ENCODE assay signal across 1 cellular context in the genomic region with DNA sequence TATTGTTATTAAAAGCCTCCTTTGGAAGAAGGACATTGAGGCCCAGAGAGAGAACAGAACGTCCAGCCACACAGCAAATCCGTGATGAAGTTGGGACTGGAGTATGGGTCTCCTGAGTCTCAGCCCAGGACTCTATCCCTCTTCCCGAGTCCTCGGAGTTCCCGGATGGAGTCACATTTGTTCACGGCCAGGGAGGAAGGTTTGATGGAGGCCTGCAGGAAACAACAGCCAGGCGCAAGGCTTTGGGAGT.
A peak's percentile ranks its signal among the peaks of the same experiment; 100 is the strongest.
TF ChIP-seq lines count a peak whose summit lies in the region.

No MANE protein-coding gene starts in this region.

TF ChIP-seq in K562, 482 proteins besides CTCF, POLR2A, EP300 and RAD21 (continued from another document and continues in another):
- TF ChIP-seq ZNF174 (CRISPR knock-in tag; IDR thresholded peaks at IDR 0.05), result no peak
- TF ChIP-seq, protein P1, sequence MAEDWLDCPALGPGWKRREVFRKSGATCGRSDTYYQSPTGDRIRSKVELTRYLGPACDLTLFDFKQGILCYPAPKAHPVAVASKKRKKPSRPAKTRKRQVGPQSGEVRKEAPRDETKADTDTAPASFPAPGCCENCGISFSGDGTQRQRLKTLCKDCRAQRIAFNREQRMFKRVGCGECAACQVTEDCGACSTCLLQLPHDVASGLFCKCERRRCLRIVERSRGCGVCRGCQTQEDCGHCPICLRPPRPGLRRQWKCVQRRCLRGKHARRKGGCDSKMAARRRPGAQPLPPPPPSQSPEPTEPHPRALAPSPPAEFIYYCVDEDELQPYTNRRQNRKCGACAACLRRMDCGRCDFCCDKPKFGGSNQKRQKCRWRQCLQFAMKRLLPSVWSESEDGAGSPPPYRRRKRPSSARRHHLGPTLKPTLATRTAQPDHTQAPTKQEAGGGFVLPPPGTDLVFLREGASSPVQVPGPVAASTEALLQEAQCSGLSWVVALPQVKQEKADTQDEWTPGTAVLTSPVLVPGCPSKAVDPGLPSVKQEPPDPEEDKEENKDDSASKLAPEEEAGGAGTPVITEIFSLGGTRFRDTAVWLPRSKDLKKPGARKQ (CRISPR knock-in tag; IDR thresholded peaks at IDR 0.05), result no peak
- TF ChIP-seq MAFG (tag; conservative IDR thresholded peaks at IDR 0.05), result no peak
- no peak for TF ChIP-seq SIRT6 (IDR thresholded peaks at IDR 0.05; ENCODE audit: low read depth, low read length)
- no peak for TF ChIP-seq XRCC5 (IDR thresholded peaks at IDR 0.05; ENCODE audit: low read depth, low read length)
- no peak for TF ChIP-seq SMC3 (conservative IDR thresholded peaks at IDR 0.05; ENCODE audit: insufficient read depth, low read depth, low read length)
- TF ChIP-seq TEAD4 (IDR thresholded peaks at IDR 0.05; ENCODE audit: low read length), result peak; percentile 3; the same call in 1 of the 2 replicates
- TF ChIP-seq TEAD4 (CRISPR knock-in tag; IDR thresholded peaks at IDR 0.05; ENCODE audit: borderline replicate concordance), result no peak
- TF ChIP-seq SMAD4 (CRISPR knock-in tag; conservative IDR thresholded peaks at IDR 0.05), result no peak; the same call in 1 of the 2 replicates
- TF ChIP-seq ZNF316 (IDR thresholded peaks at IDR 0.05), result no peak
- TF ChIP-seq, protein P2, sequence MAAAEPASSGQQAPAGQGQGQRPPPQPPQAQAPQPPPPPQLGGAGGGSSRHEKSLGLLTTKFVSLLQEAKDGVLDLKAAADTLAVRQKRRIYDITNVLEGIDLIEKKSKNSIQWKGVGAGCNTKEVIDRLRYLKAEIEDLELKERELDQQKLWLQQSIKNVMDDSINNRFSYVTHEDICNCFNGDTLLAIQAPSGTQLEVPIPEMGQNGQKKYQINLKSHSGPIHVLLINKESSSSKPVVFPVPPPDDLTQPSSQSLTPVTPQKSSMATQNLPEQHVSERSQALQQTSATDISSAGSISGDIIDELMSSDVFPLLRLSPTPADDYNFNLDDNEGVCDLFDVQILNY (CRISPR knock-in tag; IDR thresholded peaks at IDR 0.05), result no peak
- TF ChIP-seq ELF2 (CRISPR knock-in tag; IDR thresholded peaks at IDR 0.05), result no peak
- TF ChIP-seq CTBP1 (IDR thresholded peaks at IDR 0.05; ENCODE audit: borderline replicate concordance), result no peak
- TF ChIP-seq KHSRP (IDR thresholded peaks at IDR 0.05), result no peak
- peak; percentile 92 for TF ChIP-seq ZNF583 (CRISPR knock-in tag; IDR thresholded peaks at IDR 0.05)
- no peak; a peak in 1 of 4 replicates for TF ChIP-seq KDM1A (IDR thresholded peaks at IDR 0.05)
- peak; percentile 81; the same call in 1 of the 2 replicates for TF ChIP-seq ZNF76 (CRISPR knock-in tag; IDR thresholded peaks at IDR 0.05; ENCODE audit: borderline replicate concordance)
- no peak for TF ChIP-seq SFPQ (IDR thresholded peaks at IDR 0.05; ENCODE audit: low read depth, low read length)
- no peak for TF ChIP-seq ZNF143 (CRISPR knock-in tag; IDR thresholded peaks at IDR 0.05)
- peak; percentile 51; the same call in 1 of the 2 replicates for TF ChIP-seq IFI16 (CRISPR knock-in tag; IDR thresholded peaks at IDR 0.05)
- no peak for TF ChIP-seq ZNF79 (CRISPR knock-in tag; IDR thresholded peaks at IDR 0.05; ENCODE audit: low read depth)
- TF ChIP-seq TAF15 (IDR thresholded peaks at IDR 0.05; ENCODE audit: low read depth, low read length), result no peak
- no peak for TF ChIP-seq PCBP2 (IDR thresholded peaks at IDR 0.05; ENCODE audit: low read depth, low read length, poor library complexity, severe bottlenecking)
- TF ChIP-seq ZNF253 (CRISPR knock-in tag; conservative IDR thresholded peaks at IDR 0.05), result no peak
- TF ChIP-seq COPS2 (conservative IDR thresholded peaks at IDR 0.05), result no peak
- TF ChIP-seq ZFX (CRISPR knock-in tag; IDR thresholded peaks at IDR 0.05), result no peak
- no peak for TF ChIP-seq GATAD2B (IDR thresholded peaks at IDR 0.05; ENCODE audit: borderline replicate concordance)
- no peak for TF ChIP-seq RBFOX2 (IDR thresholded peaks at IDR 0.05; ENCODE audit: low read depth, low read length)
- 0 out of 2 replicates have a peak, but pooled peaks have one; percentile 51 for TF ChIP-seq ZFP1 (CRISPR knock-in tag; IDR thresholded peaks at IDR 0.05)
- no peak for TF ChIP-seq RBM34 (IDR thresholded peaks at IDR 0.05; ENCODE audit: borderline replicate concordance, insufficient read depth, low read length)
- TF ChIP-seq ZNF764 (CRISPR knock-in tag; IDR thresholded peaks at IDR 0.05; ENCODE audit: low read depth), result peak; percentile 43; the same call in 1 of the 2 replicates
- no peak for TF ChIP-seq ETV1 (tag; conservative IDR thresholded peaks at IDR 0.05; ENCODE audit: low read depth)
- no peak for TF ChIP-seq MGA (IDR thresholded peaks at IDR 0.05)
- no peak for TF ChIP-seq SMARCC2 (IDR thresholded peaks at IDR 0.05; ENCODE audit: low read depth)
- no peak for TF ChIP-seq SP2 (IDR thresholded peaks at IDR 0.05; ENCODE audit: extremely low read depth, low read depth, low read length, poor library complexity, severe bottlenecking)
- TF ChIP-seq ZNF134 (CRISPR knock-in tag; conservative IDR thresholded peaks at IDR 0.05), result no peak
- no peak for TF ChIP-seq DACH1 (IDR thresholded peaks at IDR 0.05; ENCODE audit: partially characterized antibody)
- no peak for TF ChIP-seq ARNT (IDR thresholded peaks at IDR 0.05)
- no peak for TF ChIP-seq NCOA6 (IDR thresholded peaks at IDR 0.05)
- TF ChIP-seq NFE2 (IDR thresholded peaks at IDR 0.05; ENCODE audit: low read depth), result no peak
- no peak for TF ChIP-seq MTA2 (IDR thresholded peaks at IDR 0.05; ENCODE audit: low read depth)
- TF ChIP-seq RHOXF2B (CRISPR knock-in tag; conservative IDR thresholded peaks at IDR 0.05), result 0 out of 2 replicates have a peak, but pooled peaks have one; percentile 43
- TF ChIP-seq MED1 (CRISPR knock-in tag; IDR thresholded peaks at IDR 0.05; ENCODE audit: borderline replicate concordance), result no peak
- TF ChIP-seq ZKSCAN3 (CRISPR knock-in tag; IDR thresholded peaks at IDR 0.05), result peak; percentile 54; the same call in 1 of the 2 replicates
- no peak for TF ChIP-seq BRD4 (IDR thresholded peaks at IDR 0.05)
- TF ChIP-seq SRF (CRISPR knock-in tag; IDR thresholded peaks at IDR 0.05), result 0 out of 4 replicates have a peak, but pooled peaks of 1 of the 2 experiments have one; percentile 55
- TF ChIP-seq ZNF197 (CRISPR knock-in tag; IDR thresholded peaks at IDR 0.05; ENCODE audit: low read depth), result 0 out of 2 replicates have a peak, but pooled peaks have one; percentile 39
- TF ChIP-seq SAP30 (IDR thresholded peaks at IDR 0.05; ENCODE audit: borderline replicate concordance, insufficient read depth, low read depth, low read length, poor library complexity, severe bottlenecking), result no peak
- no peak for TF ChIP-seq EGR1 (conservative IDR thresholded peaks at IDR 0.05)
- TF ChIP-seq RB1 (IDR thresholded peaks at IDR 0.05; ENCODE audit: low read depth), result no peak
- TF ChIP-seq ZNF184 (CRISPR knock-in tag; IDR thresholded peaks at IDR 0.05), result no peak
- TF ChIP-seq, protein P3, sequence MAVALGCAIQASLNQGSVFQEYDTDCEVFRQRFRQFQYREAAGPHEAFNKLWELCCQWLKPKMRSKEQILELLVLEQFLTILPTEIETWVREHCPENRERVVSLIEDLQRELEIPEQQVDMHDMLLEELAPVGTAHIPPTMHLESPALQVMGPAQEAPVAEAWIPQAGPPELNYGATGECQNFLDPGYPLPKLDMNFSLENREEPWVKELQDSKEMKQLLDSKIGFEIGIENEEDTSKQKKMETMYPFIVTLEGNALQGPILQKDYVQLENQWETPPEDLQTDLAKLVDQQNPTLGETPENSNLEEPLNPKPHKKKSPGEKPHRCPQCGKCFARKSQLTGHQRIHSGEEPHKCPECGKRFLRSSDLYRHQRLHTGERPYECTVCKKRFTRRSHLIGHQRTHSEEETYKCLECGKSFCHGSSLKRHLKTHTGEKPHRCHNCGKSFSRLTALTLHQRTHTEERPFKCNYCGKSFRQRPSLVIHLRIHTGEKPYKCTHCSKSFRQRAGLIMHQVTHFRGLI (CRISPR knock-in tag; IDR thresholded peaks at IDR 0.05), result 0 out of 2 replicates have a peak, but pooled peaks have one; percentile 59
- no peak for TF ChIP-seq ZNF589 (CRISPR knock-in tag; IDR thresholded peaks at IDR 0.05; ENCODE audit: low read depth)
- 0 out of 2 replicates have a peak, but pooled peaks have one; percentile 54 for TF ChIP-seq BCL6 (CRISPR knock-in tag; IDR thresholded peaks at IDR 0.05)
- TF ChIP-seq LEF1 (IDR thresholded peaks at IDR 0.05), result no peak
- no peak for TF ChIP-seq TAL1 (IDR thresholded peaks at IDR 0.05)
- no peak for TF ChIP-seq TEAD1 (CRISPR knock-in tag; IDR thresholded peaks at IDR 0.05)
- TF ChIP-seq BRF1 (IDR thresholded peaks at IDR 0.05; ENCODE audit: borderline replicate concordance, extremely low read depth, insufficient read length), result no peak
